ENCODE assay signal across 10 cellular contexts in the genomic region with DNA sequence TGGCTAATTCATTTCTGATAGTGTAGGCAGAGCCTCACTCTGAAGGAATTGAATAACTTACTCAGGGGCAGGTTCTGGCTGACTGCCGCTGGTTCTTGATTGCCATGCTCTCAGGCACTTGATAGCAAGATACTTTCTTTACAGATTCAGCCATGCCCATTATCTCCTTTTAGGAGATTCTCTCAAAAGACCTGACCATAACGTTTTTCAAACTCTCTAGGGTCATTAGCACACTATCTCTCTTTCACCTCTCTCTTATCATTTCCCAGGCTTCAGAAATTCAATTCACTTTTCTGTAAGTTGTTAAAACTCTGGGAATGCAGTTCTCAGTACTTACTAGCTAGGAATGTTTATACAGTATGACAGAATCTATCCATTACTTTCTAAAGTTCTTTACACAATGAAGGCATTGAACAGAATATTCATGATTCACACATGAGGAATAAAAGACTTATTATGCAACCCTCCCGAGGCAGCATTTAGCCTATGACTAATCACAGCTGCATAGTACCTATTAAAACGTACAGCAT.
DNase-seq lines count a peak whose midpoint lies in the region; FAIRE-seq and TF ChIP-seq lines count a peak whose summit lies in the region.
"Had no signal": no experiment of that assay in that cellular context is flagged by ENCODE, and none has a peak within 500 bp of the region (broad histone marks: within the 10 kb centered on the region; RNA-seq: fewer than 3 reads in every experiment).

No MANE protein-coding gene starts in this region.

- TF ChIP-seq POLR2A in spleen (IDR thresholded peaks at IDR 0.05), result no peak

- WGBS in spleen, 5 donors, result 30 to 46% (median 45%) methylated on average over 4 of the region's 4 CpGs

- H3K4me3 ChIP-seq in skeletal muscle satellite cell (ENCODE audit: low read length) (peak overlapping the region; percentile 13), spleen (no peak overlapping the region)

- peak overlapping the region; percentile 45 for H3K9ac ChIP-seq in skeletal muscle satellite cell (ENCODE audit: low read depth, low read length)

- H3K4me1 ChIP-seq in skeletal muscle satellite cell (ENCODE audit: control insufficient read depth, insufficient read depth, low read length) (peaks cover 22% of the 10 kb centered on the region), spleen (no peaks in the 10 kb centered on the region)

- DNase-seq in LoVo (ENCODE audit: low spot score) (peak; percentile 12), SW480 (ENCODE audit: low spot score) (peak; percentile 69), frontal cortex (ENCODE audit: low spot score in 2 of 2) (peak in 1 of 2 donors; percentile 6), NCI-H345 treated with DMSO at 0.1 percent for 48 hours (lab: John Stamatoyannopoulos, UW; ENCODE audit: unreplicated experiment) (no peak), NCI-H345 (lab: John Stamatoyannopoulos, UW) (no peak), spleen (no peak)
- DNase-seq: DND-41, NCI-H187, SIG-M5 had no signal

- no peak overlapping the region for H3K27ac ChIP-seq in spleen

- no peaks in the 10 kb centered on the region for H3K9me3 ChIP-seq in skeletal muscle satellite cell (replicated peaks; ENCODE audit: low read length)
- peaks cover 0 to 8% (median 2%) of the 10 kb centered on the region in 8 donors for H3K9me3 ChIP-seq in spleen

- peak; percentile 37 for FAIRE-seq in frontal cortex (lab: Jason Lieb, UNC)

- intact Hi-C loops in spleen (cut with DNase I; ENCODE audit: low total_unique reads), result no loop called here

- no peaks in the 10 kb centered on the region for H3K36me3 ChIP-seq in skeletal muscle satellite cell (ENCODE audit: insufficient read depth, low read length)
- no peaks in the 10 kb centered on the region for H3K36me3 ChIP-seq in spleen

- H3K4me2 ChIP-seq in skeletal muscle satellite cell (ENCODE audit: low read length), result peak overlapping the region; percentile 64

- H3K27me3 ChIP-seq in skeletal muscle satellite cell (ENCODE audit: control insufficient read depth, insufficient read depth, low read length), result no peaks in the 10 kb centered on the region
- H3K27me3 ChIP-seq in spleen (replicated peaks in 1 of 7), result no peaks in the 10 kb centered on the region

- no peak for TF ChIP-seq CTCF in spleen (IDR thresholded peaks at IDR 0.05 in 8 of 11, conservative IDR thresholded peaks at IDR 0.05 in 3 of 11)

Comparison
In these comparisons a context has a peak if more than half of its experiments do, and no peak if none do; other contexts are left out.
1. DNase-seq: peak in LoVo (single experiment) and SW480 (single experiment); none in NCI-H345 treated with DMSO at 0.1 percent for 48 hours (single experiment), NCI-H345 (single experiment) and spleen (single experiment).